Comparison of ENCODE assay signal across 13 cellular contexts in the genomic region with DNA sequence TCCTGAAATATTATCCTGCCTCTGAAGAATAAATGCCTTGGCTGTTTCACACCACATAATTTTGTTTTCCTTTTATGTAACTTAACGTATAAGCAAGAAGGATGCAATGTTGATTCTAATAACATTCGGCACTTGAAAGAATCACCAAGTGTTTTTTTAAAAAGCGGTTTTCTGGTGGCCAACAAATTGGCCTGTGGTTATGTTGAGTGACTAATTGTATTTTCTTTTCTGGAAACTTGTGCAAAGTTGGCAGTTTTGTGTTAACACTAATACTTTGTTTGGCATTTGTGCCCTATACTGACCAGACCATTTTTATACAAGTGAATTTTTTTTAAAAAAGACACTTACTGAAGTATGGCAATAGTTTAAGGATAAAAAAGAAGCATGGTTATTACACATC.
DNase-seq lines count a peak whose midpoint lies in the region; ATAC-seq and TF ChIP-seq lines count a peak whose summit lies in the region.
"Had no signal": no experiment of that assay in that cellular context is flagged by ENCODE, and none has a peak within 500 bp of the region (broad histone marks: within the 10 kb centered on the region; RNA-seq: fewer than 3 reads in every experiment).

No MANE protein-coding gene starts in this region.

- peak overlapping the region; percentile 93 for H3K4me2 ChIP-seq in fibroblast of lung (ENCODE audit: extremely low read depth, insufficient read depth, low read length)

- no peaks in the 10 kb centered on the region for H4K20me1 ChIP-seq in fibroblast of lung (ENCODE audit: control insufficient read depth, extremely low read depth, insufficient read depth, low read length)

- H3K4me1 ChIP-seq in SJSA1 (replicated peaks) (peaks cover 20% of the 10 kb centered on the region), fibroblast of lung (ENCODE audit: control insufficient read depth, extremely low read depth, insufficient read depth, low read length) (peaks cover 16% of the 10 kb centered on the region)

- H3K9me3 ChIP-seq in SJSA1 (replicated peaks) (no peaks in the 10 kb centered on the region), fibroblast of lung (ENCODE audit: control insufficient read depth, insufficient read depth, low read depth, low read length) (no peaks in the 10 kb centered on the region)

- DNase-seq in EH (ENCODE audit: low read depth): peak; percentile 64
- peak in 1 of 2 experiments; percentile 47 for DNase-seq in SJSA1 (ENCODE audit: low read depth in 1 of 2, low spot score in 2 of 2)
- peak; percentile 70 to 83 for DNase-seq in fibroblast of lung (ENCODE audit: low read depth in 2 of 2)
- DNase-seq in renal cortical epithelial cell (ENCODE audit: low read depth): peak; percentile 57
- no peak for DNase-seq in AG08395 (ENCODE audit: low spot score)
- DNase-seq: activated CD8-positive, alpha-beta T cell treated with anti-CD3 and anti-CD28 coated beads for 36 hours; activated effector memory CD4-positive, alpha-beta T cell treated with anti-CD3 and anti-CD28 coated beads, Interleukin-2, amount 50 U/mL, for 16 hours; occipital lobe had no signal

- no peaks in the 10 kb centered on the region for H3K79me2 ChIP-seq in fibroblast of lung (ENCODE audit: control insufficient read depth, insufficient read depth, low read length)

- H3K4me3 ChIP-seq in SJSA1 (peak overlapping the region; percentile 10; the same call in 1 of the 2 replicates), fibroblast of lung (replicated peaks in 1 of 4; ENCODE audit: control extremely low read depth in 1 of 4, insufficient read depth in 1 of 4, low read depth in 3 of 4, low read length in 4 of 4) (peak overlapping the region; percentile 17 to 40 (median 28))
- H3K4me3 ChIP-seq: cardiac muscle cell, GM12878 had no signal

- H3K36me3 ChIP-seq in SJSA1 (no peaks in the 10 kb centered on the region), fibroblast of lung (ENCODE audit: control insufficient read depth, insufficient read depth, low read length) (peaks cover 2% of the 10 kb centered on the region)
- H3K36me3 ChIP-seq: cardiac muscle cell had no signal

- no peak overlapping the region for H3K9ac ChIP-seq in fibroblast of lung (ENCODE audit: insufficient read depth, low read length)

- H3K27ac ChIP-seq in SJSA1: peak overlapping the region; percentile 54
- H3K27ac ChIP-seq in fibroblast of lung (ENCODE audit: insufficient read depth, low read length): peak overlapping the region; percentile 74
- H3K27ac ChIP-seq: cardiac muscle cell had no signal

- no peak overlapping the region for H2AFZ ChIP-seq in fibroblast of lung (ENCODE audit: low read length)

- no peak for TF ChIP-seq CTCF in fibroblast of lung (conservative IDR thresholded peaks at IDR 0.05 in 1 of 2, IDR thresholded peaks at IDR 0.05 in 1 of 2; ENCODE audit: low read depth in 1 of 2, low read length in 2 of 2)

- no peaks in the 10 kb centered on the region for H3K27me3 ChIP-seq in SJSA1 (replicated peaks)
- no peaks in the 10 kb centered on the region for H3K27me3 ChIP-seq in fibroblast of lung (ENCODE audit: control insufficient read depth, insufficient read depth, low read length)

- no peak for ATAC-seq in HG02870 (IDR thresholded peaks at IDR 0.05; ENCODE audit: unreplicated experiment)
- no peak for ATAC-seq in HG02759 (IDR thresholded peaks at IDR 0.05; ENCODE audit: unreplicated experiment)
- no peak for ATAC-seq in GM18519 (IDR thresholded peaks at IDR 0.05; ENCODE audit: low FRiP score, unreplicated experiment)
- ATAC-seq: activated CD8-positive, alpha-beta T cell treated with anti-CD3 and anti-CD28 coated beads for 36 hours had no signal
